8 cellular contexts compared by ENCODE assay signal in the genomic region with DNA sequence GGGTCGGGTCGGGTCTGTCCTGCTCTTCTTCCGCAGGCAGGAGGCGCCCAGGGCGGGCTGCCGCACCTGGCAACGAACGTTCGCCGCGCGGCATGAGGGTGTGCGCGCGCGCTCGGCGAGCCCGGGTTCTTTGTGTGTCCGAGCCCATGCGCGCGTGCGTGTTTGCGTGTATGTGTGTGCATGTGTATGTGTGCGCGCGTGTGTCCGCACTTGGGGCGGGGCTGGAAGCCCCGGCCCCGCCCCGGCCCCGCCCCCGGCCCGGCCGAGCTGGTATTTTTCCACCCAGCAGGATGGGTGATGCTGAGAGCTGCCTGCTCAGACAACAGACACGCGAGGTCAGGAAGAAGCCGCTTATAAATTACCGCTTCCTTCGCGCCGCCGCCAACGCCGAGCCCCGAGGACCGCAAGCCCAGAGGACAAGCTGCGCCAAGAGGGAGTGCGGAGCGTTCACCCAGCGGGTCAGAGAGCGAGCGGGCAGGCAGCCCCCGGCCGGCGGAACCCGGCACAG. TPM values are rescaled to one million over a fixed set of nuclear protein-coding genes. Genes with fewer than 3 reads are reported as not detected.
DNase-seq lines count a peak whose midpoint lies in the region; ATAC-seq and TF ChIP-seq lines count a peak whose summit lies in the region.

Gene SLC6A6, plus strand, starts transcription at position 303 of the 508 bp plus-strand sequence. CDS start 41,029 bp downstream, outside the sequence.

- intact Hi-C loops in mammary epithelial cell (cut with micrococcal nuclease), result loop anchor here (1.0 to 2.0 kb wide), 3 partner anchors 59 to 200 kb away; no protein-coding TSS in a partner anchor

- peak within 1 kb of the TSS; percentile 60 for H3K9ac ChIP-seq in mammary epithelial cell (ENCODE audit: insufficient read depth, low read length)
- peak within 1 kb of the TSS; percentile 82 for H3K9ac ChIP-seq in smooth muscle cell (ENCODE audit: low read depth)

- no peaks in the 10 kb centered on the region for H3F3A ChIP-seq in smooth muscle cell (ENCODE audit: low read depth)

- H2AFZ ChIP-seq in mammary epithelial cell (ENCODE audit: low read depth, low read length), result peak within 1 kb of the TSS; percentile 95
- H2AFZ ChIP-seq in smooth muscle cell (ENCODE audit: low read depth), result peak within 1 kb of the TSS; percentile 81

- H3K27ac ChIP-seq in WERI-Rb-1 (peak within 1 kb of the TSS; percentile 86), mammary epithelial cell (ENCODE audit: insufficient read depth, low read depth, low read length) (peak within 1 kb of the TSS; percentile 67), smooth muscle cell (ENCODE audit: low read depth) (peak within 1 kb of the TSS; percentile 78)

- H4K20me1 ChIP-seq in mammary epithelial cell (ENCODE audit: insufficient read depth, low read length) (no peaks in the 10 kb centered on the region), smooth muscle cell (ENCODE audit: low read depth) (peaks cover 39% of the 10 kb centered on the region)

- H3K79me2 ChIP-seq in mammary epithelial cell (ENCODE audit: insufficient read depth, low read length) (peaks cover 46% of the 10 kb centered on the region), smooth muscle cell (ENCODE audit: low read depth) (peaks cover 33% of the 10 kb centered on the region)

- H3K4me1 ChIP-seq in mammary epithelial cell (ENCODE audit: insufficient read depth, low read length), result peaks cover 19% of the 10 kb centered on the region
- H3K4me1 ChIP-seq in smooth muscle cell (ENCODE audit: low read depth), result peaks cover 17% of the 10 kb centered on the region

- ATAC-seq in GM18873 (IDR thresholded peaks at IDR 0.05; ENCODE audit: low FRiP score, unreplicated experiment) (peak; percentile 78), HG03135 (IDR thresholded peaks at IDR 0.05; ENCODE audit: unreplicated experiment) (peak; percentile 71)

- H3K27me3 ChIP-seq in WERI-Rb-1 (ENCODE audit: insufficient read depth, low read depth, severe bottlenecking) (no peaks in the 10 kb centered on the region), mammary epithelial cell (ENCODE audit: insufficient read depth, low read length) (no peaks in the 10 kb centered on the region), smooth muscle cell (ENCODE audit: low read depth) (no peaks in the 10 kb centered on the region)

- CTCF ChIA-PET in mammary epithelial cell (lab: Charles Lee; ENCODE audit: low non-redundant PET), result interaction anchor here (0.6 kb wide), 2 partner anchors 59 to 1545 kb away, joined by 3 to 4 read pairs; no protein-coding TSS in a partner anchor

- H3K4me3 ChIP-seq in WERI-Rb-1 (ENCODE audit: low read depth, low read length) (peak within 1 kb of the TSS; percentile 76), mammary epithelial cell (replicated peaks in 1 of 3; ENCODE audit: insufficient read depth in 1 of 3, low read depth in 2 of 3, low read length in 3 of 3) (peak within 1 kb of the TSS; percentile 51 to 83 (median 63)), smooth muscle cell (peak within 1 kb of the TSS; percentile 92)

- dilution Hi-C loops in mammary epithelial cell (cut with HindIII; ENCODE audit: low sequenced_read_pairs), result loop anchor here (5.0 kb wide), 1 partner anchor 75 kb away; no protein-coding TSS in a partner anchor

- TF ChIP-seq CTCF in WERI-Rb-1 (IDR thresholded peaks at IDR 0.05; ENCODE audit: low read depth, low read length), result peak; percentile 57
- peak; percentile 25 to 66 for TF ChIP-seq CTCF in mammary epithelial cell (conservative IDR thresholded peaks at IDR 0.05 in 1 of 2, IDR thresholded peaks at IDR 0.05 in 1 of 2; ENCODE audit: extremely low read depth in 1 of 2, insufficient read depth in 1 of 2, low read depth in 1 of 2, low read length in 2 of 2)
- TF ChIP-seq CTCF in smooth muscle cell (IDR thresholded peaks at IDR 0.05; ENCODE audit: borderline replicate concordance, insufficient read depth, poor library complexity, severe bottlenecking), result peak; percentile 25

- in situ Hi-C loops in mammary epithelial cell (cut with MboI; ENCODE audit: low sequenced_read_pairs in 2 of 2), result no loop called here

- H3K4me2 ChIP-seq in mammary epithelial cell (ENCODE audit: insufficient read depth, low read depth, low read length) (peak within 1 kb of the TSS; percentile 94), smooth muscle cell (peak within 1 kb of the TSS; percentile 99)

- WGBS in mammary epithelial cell (ENCODE audit: low coverage, missing lambda C conversion rate), result 0% methylated on average over 14 of the region's 59 CpGs
- WGBS in smooth muscle cell (ENCODE audit: low lambda C conversion rate), result 2% methylated on average over 46 of the region's 59 CpGs

- H3K36me3 ChIP-seq in WERI-Rb-1 (no peaks in the 10 kb centered on the region; the same call in 1 of the 2 replicates), mammary epithelial cell (ENCODE audit: insufficient read depth, low read length) (peaks cover 5% of the 10 kb centered on the region), smooth muscle cell (ENCODE audit: low read depth) (no peaks in the 10 kb centered on the region)

- no TSS peak for BruUV-seq in mammary epithelial cell (replicated peaks; lab: Mats Ljungman, UMichigan)

- H3K9me3 ChIP-seq in WERI-Rb-1 (ENCODE audit: severe bottlenecking) (no peaks in the 10 kb centered on the region), mammary epithelial cell (replicated peaks; ENCODE audit: insufficient read depth, low read length) (no peaks in the 10 kb centered on the region), smooth muscle cell (replicated peaks; ENCODE audit: low read depth) (no peaks in the 10 kb centered on the region)

- DNase-seq in AG08396 (ENCODE audit: low spot score), result peak; percentile 96
- DNase-seq in NCI-H2196 treated with DMSO at 0.1 percent for 48 hours (lab: John Stamatoyannopoulos, UW; ENCODE audit: unreplicated experiment), result peak; percentile 62
- DNase-seq in WERI-Rb-1, result peak; percentile 97
- DNase-seq in mammary epithelial cell, result peak; percentile 96
- DNase-seq in iPS-NIHi7 (ENCODE audit: extremely low spot score), result peak; percentile 96
- peak; percentile 84 for DNase-seq in smooth muscle cell (lab: John Stamatoyannopoulos, UW; ENCODE audit: unreplicated experiment)

RNA-seq across cellular contexts. Expression of gene SLC6A6, which starts in this region (rescaled TPM):
- 10 to 100 TPM; 14.8 to 17.7 TPM for total RNA-seq in mammary epithelial cell
- 13.4 TPM for polyA plus RNA-seq in mammary epithelial cell
- 76.1 TPM for polyA minus RNA-seq in mammary epithelial cell
- total RNA-seq in smooth muscle cell, result 11.7 and 13.9 TPM in 2 replicates
- polyA plus RNA-seq in smooth muscle cell, result 8.5 and 9.4 TPM in 2 replicates

Comparison
In these comparisons a context has a peak if more than half of its experiments do, and no peak if none do; other contexts are left out.
1. Peak in every context shown above with its lines: DNase-seq, ATAC-seq, H3K4me3 ChIP-seq and H3K27ac ChIP-seq.